In genomic region chr14:21476526-21476924, GRCh38 we compare ENCODE assay signal across 8 cellular contexts. TPM values are rescaled to one million over a fixed set of nuclear protein-coding genes. Genes with fewer than 3 reads are reported as not detected.
DNase-seq lines count a peak whose midpoint lies in the region; ATAC-seq and TF ChIP-seq lines count a peak whose summit lies in the region.

No MANE protein-coding gene starts in this region.

- peak overlapping the region; percentile 99 for H3K27ac Mint-ChIP-seq in progenitor cell of endocrine pancreas

- H3F3A ChIP-seq in DOHH2 (ENCODE audit: control insufficient read depth, insufficient read depth), result peaks cover 3% of the 10 kb centered on the region; the same call in 1 of the 2 replicates

- H3K4me1 Mint-ChIP-seq in progenitor cell of endocrine pancreas (ENCODE audit: low read depth), result peaks cover 18% of the 10 kb centered on the region

- H3K27me3 ChIP-seq in DOHH2 (ENCODE audit: control insufficient read depth, low read length), result no peaks in the 10 kb centered on the region

- H3K4me3 ChIP-seq in DOHH2 (ENCODE audit: low read length), result peak overlapping the region; percentile 97

- no peaks in the 10 kb centered on the region for H3K27me3 Mint-ChIP-seq in progenitor cell of endocrine pancreas

- H3K9me3 Mint-ChIP-seq in progenitor cell of endocrine pancreas (ENCODE audit: low read depth), result no peaks in the 10 kb centered on the region

- peak overlapping the region; percentile 100 for H3K4me3 Mint-ChIP-seq in progenitor cell of endocrine pancreas (ENCODE audit: low read depth)

- H3K36me3 ChIP-seq in DOHH2 (ENCODE audit: control insufficient read depth, low read length), result peaks cover 22% of the 10 kb centered on the region

- H3K79me2 ChIP-seq in DOHH2 (ENCODE audit: control insufficient read depth, low read length), result peaks cover 47% of the 10 kb centered on the region

- H3K36me3 Mint-ChIP-seq in progenitor cell of endocrine pancreas (ENCODE audit: insufficient read depth), result peaks cover 12% of the 10 kb centered on the region

- H3K9me2 ChIP-seq in DOHH2 (replicated peaks; ENCODE audit: control insufficient read depth, low read length), result no peaks in the 10 kb centered on the region

- intact Hi-C loops in cardiac septum (cut with DNase I), result loop anchor here (5.0 kb wide), 1 partner anchor 36 kb away; the partner anchor contains the start of gene METTL3

- ATAC-seq in GM21786 (IDR thresholded peaks at IDR 0.05; ENCODE audit: unreplicated experiment), result peak; percentile 15
- no peak for ATAC-seq in HG03159 (IDR thresholded peaks at IDR 0.05; ENCODE audit: unreplicated experiment)
- ATAC-seq in HG03439 (IDR thresholded peaks at IDR 0.05; ENCODE audit: unreplicated experiment), result no peak

- H3K4me2 ChIP-seq in DOHH2 (ENCODE audit: low read length), result peak overlapping the region; percentile 79

- H4K20me1 ChIP-seq in DOHH2 (ENCODE audit: control insufficient read depth, insufficient read depth, low read depth, low read length), result no peaks in the 10 kb centered on the region

- peak overlapping the region; percentile 63 for H3K27ac ChIP-seq in DOHH2 (ENCODE audit: low read depth, low read length)

- H3K4me1 ChIP-seq in DOHH2 (ENCODE audit: control insufficient read depth, low read length), result peaks cover 15% of the 10 kb centered on the region

- DNase-seq in NCI-H748 treated with DMSO at 0.1 percent for 48 hours (lab: John Stamatoyannopoulos, UW), result peak; percentile 86
- peak; percentile 80 for DNase-seq in activated gamma-delta T cell treated with Interleukin-2 at 50 U/mL for 16 hours
- DNase-seq in cardiac septum (ENCODE audit: low spot score), result peak; percentile 93
- DNase-seq in progenitor cell of endocrine pancreas (ENCODE audit: low spot score, unreplicated experiment), result peak; percentile 78

- TF ChIP-seq CTCF in DOHH2 (IDR thresholded peaks at IDR 0.05; ENCODE audit: low read depth, low read length, poor library complexity, severe bottlenecking) (no peak), progenitor cell of endocrine pancreas (IDR thresholded peaks at IDR 0.05; ENCODE audit: unreplicated experiment) (no peak)

- no peaks in the 10 kb centered on the region for H3K9me3 ChIP-seq in DOHH2 (ENCODE audit: control insufficient read depth, insufficient read depth, low read length)

RNA-seq across cellular contexts. Expression of gene RAB2B, which starts 0.2 kb away (rescaled TPM):
- total RNA-seq in cardiac septum, result 22.6 TPM
- 41.0 and 45.2 TPM in 2 replicates for total RNA-seq in progenitor cell of endocrine pancreas

RNA-seq across cellular contexts. Expression of gene TOX4, which starts 0.5 kb away (rescaled TPM):
- 75.2 TPM for total RNA-seq in cardiac septum
- total RNA-seq in progenitor cell of endocrine pancreas, result 65.1 and 71.8 TPM in 2 replicates

RNA-seq across cellular contexts. Expression of gene CHD8, which starts 20.6 kb away (rescaled TPM):
- total RNA-seq in cardiac septum (38.3 TPM), progenitor cell of endocrine pancreas (147 and 149 TPM in 2 replicates)

RNA-seq across cellular contexts. Expression of gene METTL3, which starts 34.6 kb away (rescaled TPM):
- 28.1 TPM for total RNA-seq in cardiac septum
- 82.6 and 82.7 TPM in 2 replicates for total RNA-seq in progenitor cell of endocrine pancreas

RNA-seq across cellular contexts. Expression of gene SALL2, which starts 49.6 kb away (rescaled TPM):
- total RNA-seq in cardiac septum, result 2.6 TPM
- 83.5 and 89.2 TPM in 2 replicates for total RNA-seq in progenitor cell of endocrine pancreas
